Comparison of ENCODE assay signal across 16 cellular contexts in genomic region chr4:24070117-24070516, GRCh38.
DNase-seq lines count a peak whose midpoint lies in the region; TF ChIP-seq lines count a peak whose summit lies in the region.
"Had no signal": no experiment of that assay in that cellular context is flagged by ENCODE, and none has a peak within 500 bp of the region (broad histone marks: within the 10 kb centered on the region; RNA-seq: fewer than 3 reads in every experiment).

No MANE protein-coding gene starts in this region.

- DNase-seq in G401 (ENCODE audit: low spot score) (peak; percentile 4), RPMI7951 (ENCODE audit: low read depth) (peak; percentile 72), fibroblast of lung (ENCODE audit: low read depth in 2 of 2) (peak; percentile 57 to 91), GM10248 (ENCODE audit: extremely low spot score) (no peak), NCI-H1694 (lab: John Stamatoyannopoulos, UW) (no peak), NCI-H187 treated with DMSO at 0.1 percent for 48 hours (lab: John Stamatoyannopoulos, UW) (no peak)
- DNase-seq: activated CD8-positive, alpha-beta memory T cell treated with anti-CD3 and anti-CD28 coated beads for 24 hours; dermis blood vessel endothelial cell; DMS 273 treated with DMSO at 0.1 percent for 48 hours; heart left ventricle; NCI-H2171 treated with DMSO at 0.1 percent for 48 hours; pancreas; stimulated activated CD4-positive, alpha-beta T cell treated with anti-CD3 and anti-CD28 coated beads, Interleukin-4, amount 100 ng/mL, for 1 hour; stimulated activated naive CD8-positive, alpha-beta T cell treated with anti-CD3 and anti-CD28 coated beads, Interleukin-15, amount 100 ng/mL, for 72 hours; T-helper 9 cell had no signal

- H2AFZ ChIP-seq in fibroblast of lung (ENCODE audit: low read length) = peak overlapping the region; percentile 55

- H3K4me3 ChIP-seq in fibroblast of lung (replicated peaks in 1 of 4; ENCODE audit: control extremely low read depth in 1 of 4, insufficient read depth in 1 of 4, low read depth in 3 of 4, low read length in 4 of 4) (no peak overlapping the region), skeletal muscle satellite cell (ENCODE audit: low read length) (no peak overlapping the region)
- H3K4me3 ChIP-seq: heart left ventricle, pancreas had no signal

- H3K36me3 ChIP-seq in fibroblast of lung (ENCODE audit: control insufficient read depth, insufficient read depth, low read length) (no peaks in the 10 kb centered on the region), skeletal muscle satellite cell (ENCODE audit: insufficient read depth, low read length) (no peaks in the 10 kb centered on the region)
- H3K36me3 ChIP-seq: heart left ventricle, pancreas had no signal

- in situ Hi-C loops in G401 (cut with HindIII; ENCODE audit: low sequenced_read_pairs) = no loop called here

- H3K27me3 ChIP-seq in fibroblast of lung (ENCODE audit: control insufficient read depth, insufficient read depth, low read length) (no peaks in the 10 kb centered on the region), skeletal muscle satellite cell (ENCODE audit: control insufficient read depth, insufficient read depth, low read length) (no peaks in the 10 kb centered on the region)
- H3K27me3 ChIP-seq: heart left ventricle, pancreas had no signal

- POLR2A ChIA-PET in GM10248 (lab: Yijun Ruan, JAX) = no interaction called here

- no peaks in the 10 kb centered on the region for H4K20me1 ChIP-seq in fibroblast of lung (ENCODE audit: control insufficient read depth, extremely low read depth, insufficient read depth, low read length)

- TF ChIP-seq CTCF in fibroblast of lung (conservative IDR thresholded peaks at IDR 0.05 in 1 of 2, IDR thresholded peaks at IDR 0.05 in 1 of 2; ENCODE audit: low read depth in 1 of 2, low read length in 2 of 2) = no peak
- TF ChIP-seq CTCF in GM10248 (IDR thresholded peaks at IDR 0.05; ENCODE audit: control extremely low read depth, extremely low read depth, low read depth, missing control alignments) = no peak

- H3K9me3 ChIP-seq in fibroblast of lung (ENCODE audit: control insufficient read depth, insufficient read depth, low read depth, low read length) = no peaks in the 10 kb centered on the region
- no peaks in the 10 kb centered on the region for H3K9me3 ChIP-seq in skeletal muscle satellite cell (replicated peaks; ENCODE audit: low read length)
- H3K9me3 ChIP-seq: heart left ventricle, pancreas had no signal

- no peaks in the 10 kb centered on the region for H3K79me2 ChIP-seq in fibroblast of lung (ENCODE audit: control insufficient read depth, insufficient read depth, low read length)

- CTCF ChIA-PET in GM10248 (lab: Yijun Ruan, JAX) = no interaction called here

- peak overlapping the region; percentile 22 for H3K27ac ChIP-seq in fibroblast of lung (ENCODE audit: insufficient read depth, low read length)
- H3K27ac ChIP-seq: heart left ventricle, pancreas had no signal

- H3K4me2 ChIP-seq in fibroblast of lung (ENCODE audit: extremely low read depth, insufficient read depth, low read length) = no peak overlapping the region
- peak overlapping the region; percentile 31 for H3K4me2 ChIP-seq in skeletal muscle satellite cell (ENCODE audit: low read length)

- H3K4me1 ChIP-seq in fibroblast of lung (ENCODE audit: control insufficient read depth, extremely low read depth, insufficient read depth, low read length) (no peaks in the 10 kb centered on the region), skeletal muscle satellite cell (ENCODE audit: control insufficient read depth, insufficient read depth, low read length) (peaks cover 26% of the 10 kb centered on the region)
- H3K4me1 ChIP-seq: pancreas had no signal

- no peak overlapping the region for H3K9ac ChIP-seq in fibroblast of lung (ENCODE audit: insufficient read depth, low read length)
- H3K9ac ChIP-seq in skeletal muscle satellite cell (ENCODE audit: low read depth, low read length) = peak overlapping the region; percentile 30

Comparison
In these comparisons a context has a peak if more than half of its experiments do, and no peak if none do; other contexts are left out.
1. DNase-seq: peak in G401 (single experiment), RPMI7951 (single experiment) and fibroblast of lung (2 of 2); none in GM10248 (single experiment), NCI-H1694 (single experiment) and NCI-H187 treated with DMSO at 0.1 percent for 48 hours (single experiment).